8 cellular contexts compared by ENCODE assay signal in genomic region chr1:234724517-234725176, GRCh38.
DNase-seq lines count a peak whose midpoint lies in the region; ATAC-seq lines count a peak whose summit lies in the region.

No MANE protein-coding gene starts in this region.

- peaks cover 41 to 77% (median 74%) of the 10 kb centered on the region in 4 donors for H3K4me1 Mint-ChIP-seq in naive thymus-derived CD8-positive, alpha-beta T cell

- peaks cover 0 to 3% (median 0%) of the 10 kb centered on the region in 5 donors for H3K27me3 Mint-ChIP-seq in naive thymus-derived CD8-positive, alpha-beta T cell

- no peaks in the 10 kb centered on the region for H3K36me3 Mint-ChIP-seq in naive thymus-derived CD8-positive, alpha-beta T cell

- peak overlapping the region; percentile 22 for H3K4me3 ChIP-seq in effector memory CD4-positive, alpha-beta T cell (ENCODE audit: insufficient read depth, low read depth, low read length, poor library complexity, severe bottlenecking)

- H3K4me1 ChIP-seq in effector memory CD4-positive, alpha-beta T cell (ENCODE audit: control insufficient read depth, insufficient read depth, low read length, poor library complexity, severe bottlenecking): peaks cover 39% of the 10 kb centered on the region

- POLR2A ChIA-PET in naive thymus-derived CD8-positive, alpha-beta T cell (lab: Charles Lee): interaction anchor here (0.5 to 8.6 kb wide), 35 partner anchors 9 to 1396 kb away, joined by 3 to 217 read pairs (median 4); partner anchors contain the start of genes IRF2BP2 and RBM34

- peak overlapping the region; percentile 72 to 89 (median 85) for H3K4me3 Mint-ChIP-seq in naive thymus-derived CD8-positive, alpha-beta T cell

- H3K27ac ChIP-seq in effector memory CD4-positive, alpha-beta T cell (ENCODE audit: insufficient read depth, low read length, poor library complexity, severe bottlenecking): peak overlapping the region; percentile 94

- no peaks in the 10 kb centered on the region for H3K36me3 ChIP-seq in effector memory CD4-positive, alpha-beta T cell (ENCODE audit: control insufficient read depth, insufficient read depth, low read length)

- H3K27ac Mint-ChIP-seq in naive thymus-derived CD8-positive, alpha-beta T cell: peak overlapping the region; percentile 93 to 100 (median 98)

- ATAC-seq in GM18517 (IDR thresholded peaks at IDR 0.05; ENCODE audit: unreplicated experiment) (peak; percentile 11), HG03196 (IDR thresholded peaks at IDR 0.05; ENCODE audit: unreplicated experiment) (peak; percentile 11), GM21723 (IDR thresholded peaks at IDR 0.05; ENCODE audit: unreplicated experiment) (no peak), GM18870 (IDR thresholded peaks at IDR 0.05; ENCODE audit: unreplicated experiment) (no peak)
- peak; percentile 74 to 76 for ATAC-seq in naive thymus-derived CD8-positive, alpha-beta T cell

- no peaks in the 10 kb centered on the region for H3K9me3 ChIP-seq in effector memory CD4-positive, alpha-beta T cell (ENCODE audit: control insufficient read depth, low read length)

- H3K27me3 ChIP-seq in effector memory CD4-positive, alpha-beta T cell (replicated peaks; ENCODE audit: control insufficient read depth, insufficient read depth, low read length, poor library complexity, severe bottlenecking): no peaks in the 10 kb centered on the region

- H3K9me3 Mint-ChIP-seq in naive thymus-derived CD8-positive, alpha-beta T cell: no peaks in the 10 kb centered on the region

- DNase-seq in UCSD-AML1 (lab: John Stamatoyannopoulos, UW; ENCODE audit: unreplicated experiment): peak; percentile 70
- peak in 1 of 3 donors; percentile 11 for DNase-seq in effector memory CD4-positive, alpha-beta T cell
- peak in 3 of 10 donors; percentile 36 to 45 (median 36) for DNase-seq in naive thymus-derived CD8-positive, alpha-beta T cell
- no peak for DNase-seq in NCI-H1694 (lab: John Stamatoyannopoulos, UW)

Comparison
In these comparisons a context has a peak if more than half of its experiments do, and no peak if none do; other contexts are left out.
1. ATAC-seq: peak in GM18517 (single experiment), HG03196 (single experiment) and naive thymus-derived CD8-positive, alpha-beta T cell (2 of 2); none in GM21723 (single experiment) and GM18870 (single experiment).